Comparison of ENCODE assay signal across 16 cellular contexts in genomic region chr18:3855961-3856360, GRCh38.
DNase-seq lines count a peak whose midpoint lies in the region; ATAC-seq and TF ChIP-seq lines count a peak whose summit lies in the region.
"Had no signal": no experiment of that assay in that cellular context is flagged by ENCODE, and none has a peak within 500 bp of the region (broad histone marks: within the 10 kb centered on the region; RNA-seq: fewer than 3 reads in every experiment).

No MANE protein-coding gene starts in this region.

- no peak for TF ChIP-seq CTCF in IMR-90 (conservative IDR thresholded peaks at IDR 0.05; ENCODE audit: low read depth, low read length)
- no peak for TF ChIP-seq CTCF in neural progenitor cell (IDR thresholded peaks at IDR 0.05)
- no peak for TF ChIP-seq CTCF in breast epithelium (IDR thresholded peaks at IDR 0.05)

- no peaks in the 10 kb centered on the region for H3K79me1 ChIP-seq in IMR-90 (ENCODE audit: low read depth in 1 of 2, low read length in 2 of 2)

- peaks cover 3% of the 10 kb centered on the region for H3K9me3 Mint-ChIP-seq in neural progenitor cell

- H3K4me3 ChIP-seq in IMR-90 (ENCODE audit: insufficient read depth, low read depth, low read length): no peak overlapping the region
- H3K4me3 ChIP-seq in neural progenitor cell: no peak overlapping the region
- H3K4me3 ChIP-seq in breast epithelium: no peak overlapping the region
- H3K4me3 ChIP-seq: GM23248, HAP-1 had no signal

- no peaks in the 10 kb centered on the region for H3K36me3 Mint-ChIP-seq in neural progenitor cell

- ATAC-seq in IMR-90 (ENCODE audit: low read depth) (peak; percentile 49; the same call in 1 of the 2 replicates), GM21786 (IDR thresholded peaks at IDR 0.05; ENCODE audit: unreplicated experiment) (no peak)

- H2BK20ac ChIP-seq in IMR-90 (ENCODE audit: low read depth, low read length): no peak overlapping the region

- no peak overlapping the region for H3K27ac Mint-ChIP-seq in neural progenitor cell
- H3K27ac Mint-ChIP-seq: CD4-positive, alpha-beta T cell had no signal

- H3K14ac ChIP-seq in IMR-90 (replicated peaks; ENCODE audit: low read depth, low read length): no peak overlapping the region

- CTCF ChIA-PET in IMR-90 (lab: Yijun Ruan, JAX): interaction anchor here (0.6 kb wide), 1 partner anchor 30 kb away, joined by 3 read pairs; no protein-coding TSS in a partner anchor

- H3K36me3 ChIP-seq in IMR-90 (ENCODE audit: control insufficient read depth, insufficient read depth, low read length) (no peaks in the 10 kb centered on the region), neural progenitor cell (no peaks in the 10 kb centered on the region), breast epithelium (no peaks in the 10 kb centered on the region)
- H3K36me3 ChIP-seq: HAP-1 had no signal

- H3K23ac ChIP-seq in IMR-90 (ENCODE audit: low read depth, low read length): no peak overlapping the region

- H3F3A ChIP-seq in neural progenitor cell (ENCODE audit: low read depth): peaks cover 6% of the 10 kb centered on the region

- TF ChIP-seq POLR2A in IMR-90 (IDR thresholded peaks at IDR 0.05; ENCODE audit: low read depth, low read length) (no peak), breast epithelium (IDR thresholded peaks at IDR 0.05) (no peak)

- H3K4me2 ChIP-seq in IMR-90 (ENCODE audit: low read depth, low read length): no peak overlapping the region
- no peak overlapping the region for H3K4me2 ChIP-seq in neural progenitor cell

- TF ChIP-seq RAD21 in IMR-90 (IDR thresholded peaks at IDR 0.05; ENCODE audit: low read length): no peak

- no peak overlapping the region for H2AFZ ChIP-seq in IMR-90 (replicated peaks; ENCODE audit: low read length, poor library complexity)
- no peak overlapping the region for H2AFZ ChIP-seq in neural progenitor cell (replicated peaks)
- H2AFZ ChIP-seq: GM23248 had no signal

- no peak overlapping the region for H3K4ac ChIP-seq in IMR-90 (ENCODE audit: low read depth, low read length)

- BruUV-seq in IMR-90 (replicated peaks; lab: Mats Ljungman, UMichigan): no TSS peak

- H3K56ac ChIP-seq in IMR-90 (ENCODE audit: extremely low read depth, insufficient read depth, low read length): no peak overlapping the region

- H4K5ac ChIP-seq in IMR-90 (ENCODE audit: low read depth, low read length): no peak overlapping the region

- no peak overlapping the region for H3K18ac ChIP-seq in IMR-90 (ENCODE audit: low read depth, low read length)

- WGBS in IMR-90 (ENCODE audit: extremely low coverage in 2 of 2, insufficient read length in 1 of 2), 2 experiments: no CpG with 5 or more reads among the region's 3 CpGs

- intact Hi-C loops in IMR-90 (cut with micrococcal nuclease) (no loop called here), breast epithelium (cut with DNase I; ENCODE audit: low total_unique reads) (no loop called here)

- no peak overlapping the region for H3K27ac ChIP-seq in IMR-90 (ENCODE audit: insufficient read depth, low read length)
- H3K27ac ChIP-seq in neural progenitor cell: peak overlapping the region; percentile 21
- no peak overlapping the region for H3K27ac ChIP-seq in breast epithelium
- H3K27ac ChIP-seq: C4-2B, GM23248 had no signal

- no peak overlapping the region for H4K8ac ChIP-seq in IMR-90 (ENCODE audit: low read depth in 2 of 2, low read length in 2 of 2)

- H2AK5ac ChIP-seq in IMR-90 (ENCODE audit: low read depth, low read length): no peak overlapping the region

- POLR2A ChIA-PET in IMR-90 (lab: Charles Lee; ENCODE audit: unreplicated experiment): no interaction called here

- no peak overlapping the region for H2BK120ac ChIP-seq in IMR-90 (ENCODE audit: low read depth, low read length)

- H3K79me2 ChIP-seq in neural progenitor cell (ENCODE audit: low read depth): no peaks in the 10 kb centered on the region

- no peaks in the 10 kb centered on the region for H3K9me1 ChIP-seq in IMR-90 (ENCODE audit: insufficient read depth, low read length)

- H3K4me1 ChIP-seq in IMR-90 (ENCODE audit: control insufficient read depth, insufficient read depth, low read length) (peaks cover 2% of the 10 kb centered on the region; the same call in 1 of the 2 replicates), neural progenitor cell (peaks cover 5% of the 10 kb centered on the region), breast epithelium (no peaks in the 10 kb centered on the region)
- H3K4me1 ChIP-seq: Caco-2, HAP-1 had no signal

- no peaks in the 10 kb centered on the region for H3K27me3 ChIP-seq in IMR-90 (ENCODE audit: control insufficient read depth, insufficient read depth, low read length)
- H3K27me3 ChIP-seq in neural progenitor cell: no peaks in the 10 kb centered on the region
- no peaks in the 10 kb centered on the region for H3K27me3 ChIP-seq in breast epithelium

- H2BK15ac ChIP-seq in IMR-90 (ENCODE audit: low read depth, low read length): no peak overlapping the region

- H2BK5ac ChIP-seq in IMR-90 (ENCODE audit: low read depth, low read length, poor library complexity, severe bottlenecking): no peak overlapping the region

- H3K4me3 Mint-ChIP-seq in neural progenitor cell: no peak overlapping the region
- H3K4me3 Mint-ChIP-seq: CD4-positive, alpha-beta T cell had no signal

- H3K9me3 ChIP-seq in IMR-90 (ENCODE audit: control insufficient read depth, insufficient read depth, low read length): no peaks in the 10 kb centered on the region
- no peaks in the 10 kb centered on the region for H3K9me3 ChIP-seq in neural progenitor cell (ENCODE audit: low read depth)
- H3K9me3 ChIP-seq in breast epithelium: no peaks in the 10 kb centered on the region
- H3K9me3 ChIP-seq: Caco-2, HAP-1 had no signal

- dilution Hi-C loops in IMR-90 (cut with HindIII; ENCODE audit: low sequenced_read_pairs, unreplicated experiment): no loop called here

- no peaks in the 10 kb centered on the region for H4K20me1 ChIP-seq in IMR-90 (ENCODE audit: insufficient read depth, low read length)
- no peaks in the 10 kb centered on the region for H4K20me1 ChIP-seq in neural progenitor cell (ENCODE audit: low read depth)

- H4K91ac ChIP-seq in IMR-90 (ENCODE audit: insufficient read depth, low read depth, low read length): no peak overlapping the region

- H3K9ac ChIP-seq in IMR-90 (ENCODE audit: low read depth, low read length) (no peak overlapping the region), neural progenitor cell (no peak overlapping the region)
- H3K9ac ChIP-seq: GM23248 had no signal

- in situ Hi-C loops in Caki2 (cut with HindIII; ENCODE audit: low pct_unique_long_range_greater_than_20kb, low sequenced_read_pairs): no loop called here
- in situ Hi-C loops in IMR-90 (cut with MboI; ENCODE audit: low sequenced_read_pairs): no loop called here

- no peaks in the 10 kb centered on the region for H3K4me1 Mint-ChIP-seq in neural progenitor cell

- DNase-seq in Caki2 (ENCODE audit: low read depth): peak; percentile 68
- no peak for DNase-seq in IMR-90
- peak; percentile 92 for DNase-seq in kidney glomerular epithelial cell (lab: John Stamatoyannopoulos, UW)
- no peak for DNase-seq in neural progenitor cell (ENCODE audit: low spot score)
- no peak for DNase-seq in cerebellum (ENCODE audit: low spot score)
- DNase-seq in breast epithelium (ENCODE audit: low spot score in 2 of 2): no peak
- DNase-seq: AML-193; Caco-2; CD4-positive, alpha-beta T cell; DMS153; DMS79; GDM1; GM23248 had no signal

- H3K27me3 Mint-ChIP-seq in neural progenitor cell (ENCODE audit: insufficient read depth, low read depth): no peaks in the 10 kb centered on the region
- H3K27me3 Mint-ChIP-seq: CD4-positive, alpha-beta T cell had no signal

- H2AK9ac ChIP-seq in IMR-90 (replicated peaks; ENCODE audit: low read depth, low read length, poor library complexity): no peak overlapping the region

TF ChIP-seq in IMR-90, 13 proteins besides CTCF, POLR2A, EP300 and RAD21:
- TF ChIP-seq BHLHE40 (IDR thresholded peaks at IDR 0.05; ENCODE audit: low read depth, low read length) (no peak), FOS (IDR thresholded peaks at IDR 0.05; ENCODE audit: low read depth, low read length) (no peak)
- TF ChIP-seq, protein P1, sequence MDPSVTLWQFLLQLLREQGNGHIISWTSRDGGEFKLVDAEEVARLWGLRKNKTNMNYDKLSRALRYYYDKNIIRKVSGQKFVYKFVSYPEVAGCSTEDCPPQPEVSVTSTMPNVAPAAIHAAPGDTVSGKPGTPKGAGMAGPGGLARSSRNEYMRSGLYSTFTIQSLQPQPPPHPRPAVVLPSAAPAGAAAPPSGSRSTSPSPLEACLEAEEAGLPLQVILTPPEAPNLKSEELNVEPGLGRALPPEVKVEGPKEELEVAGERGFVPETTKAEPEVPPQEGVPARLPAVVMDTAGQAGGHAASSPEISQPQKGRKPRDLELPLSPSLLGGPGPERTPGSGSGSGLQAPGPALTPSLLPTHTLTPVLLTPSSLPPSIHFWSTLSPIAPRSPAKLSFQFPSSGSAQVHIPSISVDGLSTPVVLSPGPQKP (IDR thresholded peaks at IDR 0.05; ENCODE audit: borderline replicate concordance, low read depth, low read length): no peak

Comparison
In these comparisons a context has a peak if more than half of its experiments do, and no peak if none do; other contexts are left out.
1. DNase-seq: peak in Caki2 (single experiment) and kidney glomerular epithelial cell (single experiment); none in IMR-90 (single experiment), neural progenitor cell (single experiment), cerebellum (single experiment) and breast epithelium (0 of 2).